Comparison of ENCODE assay signal across 8 cellular contexts in genomic region chr4:26746742-26747351, GRCh38.
DNase-seq lines count a peak whose midpoint lies in the region; ATAC-seq lines count a peak whose summit lies in the region.

No MANE protein-coding gene starts in this region.

- peak overlapping the region; percentile 21 for H3K4me3 Mint-ChIP-seq in activated naive CD8-positive, alpha-beta T cell treated with anti-CD3 and anti-CD28 coated beads, Interleukin-2, amount 50 U/mL, for 24 hours

- DNase-seq in activated naive CD8-positive, alpha-beta T cell treated with anti-CD3 and anti-CD28 coated beads, Interleukin-2, amount 50 U/mL, for 24 hours: peak; percentile 29
- no peak for DNase-seq in GDM1 (lab: John Stamatoyannopoulos, UW)
- DNase-seq in NCI-H345 treated with DMSO at 0.1 percent for 48 hours (lab: John Stamatoyannopoulos, UW; ENCODE audit: unreplicated experiment): no peak
- DNase-seq in NCI-H2171 treated with DMSO at 0.1 percent for 48 hours (lab: John Stamatoyannopoulos, UW): no peak
- DNase-seq in mucosa of gallbladder (ENCODE audit: low spot score): no peak

- peaks cover 16% of the 10 kb centered on the region for H3K36me3 Mint-ChIP-seq in activated naive CD8-positive, alpha-beta T cell treated with anti-CD3 and anti-CD28 coated beads, Interleukin-2, amount 50 U/mL, for 24 hours (ENCODE audit: low read depth)

- H3K27ac Mint-ChIP-seq in activated naive CD8-positive, alpha-beta T cell treated with anti-CD3 and anti-CD28 coated beads, Interleukin-2, amount 50 U/mL, for 24 hours: peak overlapping the region; percentile 54

- H3K4me1 Mint-ChIP-seq in activated naive CD8-positive, alpha-beta T cell treated with anti-CD3 and anti-CD28 coated beads, Interleukin-2, amount 50 U/mL, for 24 hours: peaks cover 22% of the 10 kb centered on the region

- peak; percentile 99 for ATAC-seq in GM18502 (IDR thresholded peaks at IDR 0.05; ENCODE audit: poor library complexity, unreplicated experiment)
- ATAC-seq in GM21367 (IDR thresholded peaks at IDR 0.05; ENCODE audit: unreplicated experiment): peak; percentile 99
- peak; percentile 100 for ATAC-seq in HG03342 (IDR thresholded peaks at IDR 0.05; ENCODE audit: unreplicated experiment)
- ATAC-seq in activated naive CD8-positive, alpha-beta T cell treated with anti-CD3 and anti-CD28 coated beads, Interleukin-2, amount 50 U/mL, for 24 hours: peak; percentile 100

- no peaks in the 10 kb centered on the region for H3K9me3 Mint-ChIP-seq in activated naive CD8-positive, alpha-beta T cell treated with anti-CD3 and anti-CD28 coated beads, Interleukin-2, amount 50 U/mL, for 24 hours

- H3K27me3 Mint-ChIP-seq in activated naive CD8-positive, alpha-beta T cell treated with anti-CD3 and anti-CD28 coated beads, Interleukin-2, amount 50 U/mL, for 24 hours: no peaks in the 10 kb centered on the region
